22 cellular contexts compared by ENCODE assay signal in the genomic region with DNA sequence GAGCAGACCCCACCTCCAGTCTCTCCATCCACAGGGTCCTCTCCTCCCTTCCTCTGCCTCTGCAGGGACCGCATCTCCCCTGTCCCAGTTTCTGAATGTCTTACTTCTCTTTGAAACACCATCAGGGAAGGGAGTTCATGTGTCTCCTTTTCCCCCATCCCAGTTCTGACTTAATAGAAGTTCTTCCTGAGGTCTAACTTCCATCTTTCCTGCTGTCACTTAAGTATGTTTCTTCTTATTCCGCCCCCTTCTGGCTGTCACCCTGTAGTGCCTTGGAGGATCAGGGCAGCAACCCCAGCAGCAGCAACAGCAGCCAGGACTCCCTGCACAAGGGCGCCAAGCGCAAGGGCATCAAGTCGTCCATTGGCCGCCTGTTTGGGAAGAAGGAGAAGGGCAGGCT. TPM values are rescaled to one million over a fixed set of nuclear protein-coding genes. Genes with fewer than 3 reads are reported as not detected.
DNase-seq lines count a peak whose midpoint lies in the region; ATAC-seq, FAIRE-seq and TF ChIP-seq lines count a peak whose summit lies in the region.
"Had no signal": no experiment of that assay in that cellular context is flagged by ENCODE, and none has a peak within 500 bp of the region (broad histone marks: within the 10 kb centered on the region; RNA-seq: fewer than 3 reads in every experiment).

No MANE protein-coding gene starts in this region.

- FAIRE-seq in keratinocyte (lab: Jason Lieb, UNC) = no peak
- FAIRE-seq: D721Med, RCC 7860 had no signal

- H2AFZ ChIP-seq in HCT116 (ENCODE audit: low read depth, low read length, poor library complexity, severe bottlenecking) (no peak overlapping the region), keratinocyte (ENCODE audit: control insufficient read depth, low read length) (no peak overlapping the region)

- H3K27me3 ChIP-seq in HCT116 (ENCODE audit: insufficient read depth, low read length) (no peaks in the 10 kb centered on the region), keratinocyte (ENCODE audit: control insufficient read depth, extremely low read depth, insufficient read depth, low read length) (peaks cover 26% of the 10 kb centered on the region)
- H3K27me3 ChIP-seq: cardiac muscle cell had no signal

- H3K4me3 ChIP-seq in HCT116 (replicated peaks in 1 of 2; ENCODE audit: low read depth in 1 of 2, low read length in 2 of 2) (no peak overlapping the region), keratinocyte (ENCODE audit: control insufficient read depth in 2 of 3, extremely low read depth in 1 of 3, insufficient read depth in 2 of 3, low read depth in 1 of 3, low read length in 3 of 3) (no peak overlapping the region)
- H3K4me3 ChIP-seq: cardiac muscle cell, skin epidermis, upper lobe of right lung had no signal

- peaks cover 0 to 5% of the 10 kb centered on the region in 2 experiments; a peak in 2 of 4 replicates for H3K36me3 ChIP-seq in HCT116 (ENCODE audit: control insufficient read depth in 1 of 2, insufficient read depth in 2 of 2, low read length in 2 of 2)
- peaks cover 0 to 1% of the 10 kb centered on the region in 2 experiments for H3K36me3 ChIP-seq in keratinocyte (ENCODE audit: control insufficient read depth in 2 of 2, extremely low read depth in 1 of 2, insufficient read depth in 2 of 2, low read length in 2 of 2)
- H3K36me3 ChIP-seq: upper lobe of right lung had no signal

- no peaks in the 10 kb centered on the region for H3K9me2 ChIP-seq in HCT116 (ENCODE audit: insufficient read depth)

- peaks cover 0 to 8% of the 10 kb centered on the region in 2 donors for H3K36me3 Mint-ChIP-seq in CD14-positive monocyte
- peaks cover 36% of the 10 kb centered on the region for H3K36me3 Mint-ChIP-seq in WTC11
- H3K36me3 Mint-ChIP-seq: activated naive CD8-positive, alpha-beta T cell; immature natural killer cell; stimulated activated naive B cell treated with anti-CD40 and anti-IgM and Interleukin-4, amounts not matched to agents 10 μg/mL and 1 μg/mL and 100 μg/mL, for 72 hours had no signal

- dilution Hi-C loops in keratinocyte (cut with MboI; ENCODE audit: extremely low pct_ligation_motif_present, low sequenced_read_pairs) = no loop called here

- TF ChIP-seq RAD21 in HCT116 (IDR thresholded peaks at IDR 0.05; ENCODE audit: low read depth) = no peak

- H3K27me3 Mint-ChIP-seq in CD14-positive monocyte (ENCODE audit: low read depth in 3 of 3) = peaks cover 0 to 6% (median 5%) of the 10 kb centered on the region in 3 donors
- H3K27me3 Mint-ChIP-seq in WTC11 (ENCODE audit: low read depth) = no peaks in the 10 kb centered on the region
- H3K27me3 Mint-ChIP-seq: activated naive CD8-positive, alpha-beta T cell had no signal

- no peak overlapping the region for H3K4me2 ChIP-seq in HCT116 (ENCODE audit: low read length)
- H3K4me2 ChIP-seq in keratinocyte (ENCODE audit: control insufficient read depth, extremely low read depth, insufficient read depth, low read depth, low read length) = no peak overlapping the region

- H3K27ac ChIP-seq in HCT116 (ENCODE audit: low read depth, low read length) (no peak overlapping the region), keratinocyte (ENCODE audit: control insufficient read depth, insufficient read depth, low read length) (no peak overlapping the region)
- H3K27ac ChIP-seq: cardiac muscle cell, skin epidermis, upper lobe of right lung had no signal

- H3K27ac Mint-ChIP-seq in CD14-positive monocyte (peak overlapping the region in 3 of 7 donors; percentile 3 to 76 (median 44)), WTC11 (no peak overlapping the region)
- H3K27ac Mint-ChIP-seq: activated naive CD8-positive, alpha-beta T cell; immature natural killer cell; stimulated activated naive B cell treated with anti-CD40 and anti-IgM and Interleukin-4, amounts not matched to agents 10 μg/mL and 1 μg/mL and 100 μg/mL, for 72 hours had no signal

- peaks cover 0 to 5% (median 0%) of the 10 kb centered on the region in 7 donors for H3K9me3 Mint-ChIP-seq in CD14-positive monocyte
- H3K9me3 Mint-ChIP-seq in WTC11 = peaks cover 5% of the 10 kb centered on the region
- H3K9me3 Mint-ChIP-seq: immature natural killer cell; stimulated activated naive B cell treated with anti-CD40 and anti-IgM and Interleukin-4, amounts not matched to agents 10 μg/mL and 1 μg/mL and 100 μg/mL, for 72 hours had no signal

- BruUV-seq in HCT116 (replicated peaks; lab: Mats Ljungman, UMichigan) = no TSS peak

- H4K20me1 ChIP-seq in HCT116 (ENCODE audit: insufficient read depth) (no peaks in the 10 kb centered on the region), keratinocyte (ENCODE audit: control insufficient read depth, extremely low read depth, insufficient read depth, low read length) (no peaks in the 10 kb centered on the region)

- no peaks in the 10 kb centered on the region for H3K79me2 ChIP-seq in HCT116 (ENCODE audit: insufficient read depth, low read length)
- H3K79me2 ChIP-seq in keratinocyte (ENCODE audit: control insufficient read depth, insufficient read depth, low read length) = no peaks in the 10 kb centered on the region

- TF ChIP-seq CTCF in CD14-positive monocyte (IDR thresholded peaks at IDR 0.05) = peak; percentile 17
- peak in 2 of 3 experiments; percentile 40 to 47; a peak in 4 of 6 replicates for TF ChIP-seq CTCF in HCT116 (IDR thresholded peaks at IDR 0.05 in 2 of 3, conservative IDR thresholded peaks at IDR 0.05 in 1 of 3; ENCODE audit: borderline replicate concordance in 1 of 3, insufficient read depth in 1 of 3, low read depth in 2 of 3, low read length in 2 of 3)
- TF ChIP-seq CTCF in WTC11 (IDR thresholded peaks at IDR 0.05) = peak; percentile 36; the same call in 1 of the 2 replicates
- peak in 2 of 3 experiments; percentile 25 to 26 for TF ChIP-seq CTCF in keratinocyte (optimal IDR thresholded peaks at IDR 0.05 in 1 of 3, IDR thresholded peaks at IDR 0.05 in 1 of 3, conservative IDR thresholded peaks at IDR 0.05 in 1 of 3; ENCODE audit: extremely low read depth in 1 of 3, insufficient read depth in 2 of 3, low read length in 3 of 3)

- H3K9me3 ChIP-seq in HCT116 (ENCODE audit: control insufficient read depth in 1 of 2, insufficient read depth in 1 of 2, low read depth in 1 of 2, low read length in 2 of 2) = no peaks in the 10 kb centered on the region
- H3K9me3 ChIP-seq in keratinocyte (ENCODE audit: control insufficient read depth, low read depth, low read length) = no peaks in the 10 kb centered on the region
- H3K9me3 ChIP-seq: upper lobe of right lung had no signal

- H3K4me1 ChIP-seq in HCT116 (ENCODE audit: control insufficient read depth in 1 of 2, insufficient read depth in 2 of 2, low read length in 2 of 2) = no peaks in the 10 kb centered on the region
- H3K4me1 ChIP-seq in keratinocyte (ENCODE audit: control insufficient read depth, extremely low read depth, insufficient read depth, low read length) = no peaks in the 10 kb centered on the region

- RAD21 ChIA-PET in HCT116 (lab: Charles Lee; ENCODE audit: low non-redundant PET in 1 of 2, low total read pairs in 2 of 2, uncharacterized antibody in 2 of 2, unreplicated experiment in 2 of 2) = no interaction called here

- no peak; the same call in 1 of the 2 replicates for ATAC-seq in HCT116
- ATAC-seq in WTC11 = peak; percentile 12; the same call in 1 of the 2 replicates
- ATAC-seq in GM21360 (IDR thresholded peaks at IDR 0.05; ENCODE audit: unreplicated experiment) = no peak
- no peak for ATAC-seq in HG02884 (IDR thresholded peaks at IDR 0.05; ENCODE audit: unreplicated experiment)
- ATAC-seq: upper lobe of right lung had no signal

- intact Hi-C loops in CD14-positive monocyte (cut with micrococcal nuclease) = no loop called here
- intact Hi-C loops in HCT116 (cut with micrococcal nuclease) = no loop called here

- CTCF ChIA-PET in HCT116 (lab: Charles Lee) = no interaction called here
- CTCF ChIA-PET in WTC11 (lab: Charles Lee) = interaction anchor here (0.8 to 11.5 kb wide), 9 partner anchors 8 to 211 kb away, joined by 3 to 412 read pairs (median 6); partner anchors contain the start of gene ADORA1

- POLR2A ChIA-PET in HCT116 (lab: Charles Lee) = no interaction called here
- POLR2A ChIA-PET in WTC11 (lab: Charles Lee) = no interaction called here

- no peak for TF ChIP-seq POLR2A in HCT116 (IDR thresholded peaks at IDR 0.05; ENCODE audit: borderline replicate concordance, extremely low read depth, insufficient read depth, insufficient read length)

- H3K4me1 Mint-ChIP-seq in CD14-positive monocyte (peaks cover 59% of the 10 kb centered on the region), WTC11 (peaks cover 46% of the 10 kb centered on the region)
- H3K4me1 Mint-ChIP-seq: immature natural killer cell had no signal

- no peak overlapping the region for H3K9ac ChIP-seq in HCT116 (ENCODE audit: low read length)
- H3K9ac ChIP-seq in keratinocyte (ENCODE audit: control insufficient read depth, extremely low read depth, insufficient read depth, low read length) = no peak overlapping the region

- no peak overlapping the region for H3K4me3 Mint-ChIP-seq in CD14-positive monocyte
- H3K4me3 Mint-ChIP-seq in WTC11 = no peak overlapping the region
- H3K4me3 Mint-ChIP-seq: activated naive CD8-positive, alpha-beta T cell; immature natural killer cell; stimulated activated naive B cell treated with anti-CD40 and anti-IgM and Interleukin-4, amounts not matched to agents 10 μg/mL and 1 μg/mL and 100 μg/mL, for 72 hours had no signal

- no peaks in the 10 kb centered on the region for H3K9me1 ChIP-seq in keratinocyte (ENCODE audit: control insufficient read depth, extremely low read depth, insufficient read depth, low read length)

- DNase-seq in CD14-positive monocyte (ENCODE audit: low spot score) = no peak
- no peak for DNase-seq in HCT116 (ENCODE audit: low read depth, low spot score)
- no peak for DNase-seq in WTC11 (ENCODE audit: low spot score)
- no peak for DNase-seq in keratinocyte (ENCODE audit: low read depth, low spot score)
- no peak for DNase-seq in T-helper 2 cell
- no peak for DNase-seq in iPS-NIHi7 (ENCODE audit: extremely low spot score)
- DNase-seq: effector memory CD4-positive, alpha-beta T cell; foreskin fibroblast; immature natural killer cell; NCI-H187; NCI-H524 treated with DMSO at 0.1 percent for 48 hours; stimulated activated naive B cell treated with anti-CD40 and anti-IgM and Interleukin-4, amounts not matched to agents 10 μg/mL and 1 μg/mL and 100 μg/mL, for 72 hours; T-helper 1 cell; upper lobe of right lung had no signal

RNA-seq across cellular contexts. Expression of gene MYOG, which starts 29.3 kb away (rescaled TPM):
- polyA plus RNA-seq in CD14-positive monocyte (not detected), keratinocyte (not detected in 3 replicates)
- total RNA-seq in HCT116 (2021; ENCODE audit: unreplicated experiment) (not detected), WTC11 (2021) (not detected in 3 replicates)
- polyA plus RNA-seq in HCT116 (2012) = not detected in 2 replicates
- polyA plus RNA-seq in keratinocyte (2011; ENCODE audit: low read depth) = not detected
- polyA plus RNA-seq in keratinocyte (2011; cell fraction: cytosol; rRNA removed) = not detected in 2 replicates
- polyA plus RNA-seq in keratinocyte (2011; cell fraction: nucleus; rRNA removed) = not detected in 2 replicates
- 0.07 TPM in 1 of 2 replicates, not detected in the other for polyA plus RNA-seq in keratinocyte (2012; ENCODE audit: low replicate concordance)
- polyA minus RNA-seq in keratinocyte = not detected in 3 replicates
- not detected for polyA minus RNA-seq in keratinocyte (2011; cell fraction: cytosol; rRNA and poly(A)+ RNA removed)
- not detected in 2 replicates for polyA minus RNA-seq in keratinocyte (2011; cell fraction: nucleus; rRNA and poly(A)+ RNA removed)
- total RNA-seq: osteocyte, upper lobe of right lung had no signal
- polyA plus RNA-seq: cardiac muscle cell, immature natural killer cell had no signal

RNA-seq across cellular contexts. Expression of gene PPFIA4, which starts 30.2 kb away (rescaled TPM):
- polyA plus RNA-seq in CD14-positive monocyte (1 to 10 TPM in 1 of 2 donors, under 1 TPM in 1; 0.52 to 1.0 TPM), keratinocyte (0.63 to 4.2 TPM (median 2.3 TPM) in 3 replicates)
- total RNA-seq in HCT116 (2021; ENCODE audit: unreplicated experiment) (10.8 TPM), WTC11 (2021) (21.1 to 24.9 TPM (median 22.7 TPM) in 3 replicates)
- polyA plus RNA-seq in HCT116 (2012) = 13.7 and 17.2 TPM in 2 replicates
- 1.1 TPM for polyA plus RNA-seq in keratinocyte (2011; ENCODE audit: low read depth)
- 0.64 and 0.72 TPM in 2 replicates for polyA plus RNA-seq in keratinocyte (2011; cell fraction: cytosol; rRNA removed)
- polyA plus RNA-seq in keratinocyte (2011; cell fraction: nucleus; rRNA removed) = 12.0 and 14.7 TPM in 2 replicates
- 0.87 and 1.6 TPM in 2 replicates for polyA plus RNA-seq in keratinocyte (2012; ENCODE audit: low replicate concordance)
- polyA minus RNA-seq in keratinocyte = 5.5 to 7.4 TPM (median 6.7 TPM) in 3 replicates
- not detected for polyA minus RNA-seq in keratinocyte (2011; cell fraction: cytosol; rRNA and poly(A)+ RNA removed)
- 4.6 and 5.4 TPM in 2 replicates for polyA minus RNA-seq in keratinocyte (2011; cell fraction: nucleus; rRNA and poly(A)+ RNA removed)
- polyA plus RNA-seq: immature natural killer cell had no signal

RNA-seq across cellular contexts. Expression of gene TMEM183A, which starts 49.3 kb away (rescaled TPM):
- polyA plus RNA-seq in CD14-positive monocyte (10 to 100 TPM; 60.5 to 70.0 TPM), keratinocyte (87.4 to 91.8 TPM (median 88.2 TPM) in 3 replicates)
- total RNA-seq in HCT116 (2021; ENCODE audit: unreplicated experiment) (64.7 TPM), WTC11 (2021) (97.4 to 108 TPM (median 99.8 TPM) in 3 replicates)
- polyA plus RNA-seq in HCT116 (2012) = 45.5 and 47.6 TPM in 2 replicates
- 34.0 TPM for polyA plus RNA-seq in keratinocyte (2011; ENCODE audit: low read depth)
- 88.9 and 91.5 TPM in 2 replicates for polyA plus RNA-seq in keratinocyte (2011; cell fraction: cytosol; rRNA removed)
- polyA plus RNA-seq in keratinocyte (2011; cell fraction: nucleus; rRNA removed) = 62.8 and 67.7 TPM in 2 replicates
- polyA plus RNA-seq in keratinocyte (2012; ENCODE audit: low replicate concordance) = 48.0 and 50.4 TPM in 2 replicates
- polyA minus RNA-seq in keratinocyte = 96.0 to 123 TPM (median 119 TPM) in 3 replicates
- 58.3 TPM for polyA minus RNA-seq in keratinocyte (2011; cell fraction: cytosol; rRNA and poly(A)+ RNA removed)
- 16.4 and 30.5 TPM in 2 replicates for polyA minus RNA-seq in keratinocyte (2011; cell fraction: nucleus; rRNA and poly(A)+ RNA removed)
